In the genomic region with DNA sequence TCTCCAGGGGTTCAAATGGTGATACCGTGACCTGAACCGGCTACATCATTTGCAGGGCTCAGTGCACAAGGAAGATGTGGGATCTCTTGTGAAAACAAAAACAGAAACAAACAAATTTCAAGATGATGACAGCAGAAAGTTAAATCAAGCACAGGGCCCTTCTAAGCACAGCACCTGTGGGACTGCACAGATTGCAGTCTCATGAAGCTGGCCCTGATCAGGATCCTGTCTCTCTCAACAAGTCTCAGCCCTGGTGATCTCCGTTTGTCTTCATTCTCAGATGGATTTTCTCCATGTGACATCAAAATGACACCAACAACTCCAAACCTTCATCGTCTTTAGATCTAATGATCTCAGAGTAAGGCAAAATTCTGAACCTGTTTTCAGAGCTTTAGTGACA, we compare ENCODE assay signal across 5 cellular contexts. TPM values are rescaled to one million over a fixed set of nuclear protein-coding genes. Genes with fewer than 3 reads are reported as not detected.
"Had no signal": no experiment of that assay in that cellular context is flagged by ENCODE, and none has a peak within 500 bp of the region (broad histone marks: within the 10 kb centered on the region; RNA-seq: fewer than 3 reads in every experiment).

No MANE protein-coding gene starts in this region.

- ATAC-seq: HepG2 had no signal

- H3K4me3 ChIP-seq: K562 had no signal

- H3K4me1 Mint-ChIP-seq: IgD-negative memory B cell had no signal

- H3K4me3 Mint-ChIP-seq: IgD-negative memory B cell had no signal

- H3K27ac Mint-ChIP-seq: IgD-negative memory B cell had no signal

- DNase-seq: IMR-90 had no signal

- H3K27ac ChIP-seq: HL-60 had no signal

RNA-seq across cellular contexts. Expression of a gene that starts 39.7 kb away (rescaled TPM):
- polyA plus RNA-seq: IgD-negative memory B cell had no signal
